ENCODE assay signal across 22 cellular contexts in the genomic region with DNA sequence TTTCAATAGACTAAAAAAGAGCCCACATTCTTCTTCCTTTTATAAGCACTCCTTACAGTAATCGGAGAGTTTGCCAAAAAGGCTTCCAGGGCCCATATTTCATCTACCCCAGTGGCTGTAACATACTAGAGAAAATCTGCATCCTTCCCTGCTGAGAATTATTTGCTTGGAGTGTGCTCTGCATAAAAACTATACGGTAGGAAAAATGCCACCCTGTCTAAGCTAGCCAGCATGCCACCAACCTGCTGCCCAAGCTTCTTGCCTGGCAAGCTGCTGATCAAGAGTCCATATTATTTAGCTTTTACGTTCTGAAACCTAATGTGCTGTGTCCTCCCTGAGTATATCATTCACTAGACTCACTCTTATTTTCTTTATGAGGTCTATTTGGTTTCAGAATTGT.
DNase-seq lines count a peak whose midpoint lies in the region; ATAC-seq and TF ChIP-seq lines count a peak whose summit lies in the region.
"Had no signal": no experiment of that assay in that cellular context is flagged by ENCODE, and none has a peak within 500 bp of the region (broad histone marks: within the 10 kb centered on the region; RNA-seq: fewer than 3 reads in every experiment).

No MANE protein-coding gene starts in this region.

- H3K27ac Mint-ChIP-seq in WTC11: peak overlapping the region; percentile 17; the same call in 1 of the 2 replicates
- H3K27ac Mint-ChIP-seq in immature natural killer cell: no peak overlapping the region
- H3K27ac Mint-ChIP-seq: B cell; CD4-positive, alpha-beta T cell; CD8-positive, alpha-beta T cell had no signal

- H3K4me3 ChIP-seq in left ventricle myocardium inferior: no peak overlapping the region
- H3K4me3 ChIP-seq: A549; BLaER1 treated with 17β-estradiol and CSF1 and Interleukin-3, amounts not matched to agents 10 nM and 100 nM had no signal

- intact Hi-C loops in left ventricle myocardium inferior (cut with micrococcal nuclease) (no loop called here), Right ventricle myocardium superior (cut with DNase I) (no loop called here)

- H3K4me3 Mint-ChIP-seq in WTC11: no peak overlapping the region
- no peak overlapping the region for H3K4me3 Mint-ChIP-seq in immature natural killer cell
- H3K4me3 Mint-ChIP-seq: B cell; CD4-positive, alpha-beta T cell; CD8-positive, alpha-beta T cell had no signal

- TF ChIP-seq CTCF in left ventricle myocardium inferior (IDR thresholded peaks at IDR 0.05; ENCODE audit: borderline replicate concordance) (no peak), WTC11 (IDR thresholded peaks at IDR 0.05) (no peak)

- no peaks in the 10 kb centered on the region for H3K9me3 ChIP-seq in left ventricle myocardium inferior (replicated peaks)
- H3K9me3 ChIP-seq: A549; BLaER1 treated with 17β-estradiol and CSF1 and Interleukin-3, amounts not matched to agents 10 nM and 100 nM; Caco-2 had no signal

- ATAC-seq in Right ventricle myocardium superior (ENCODE audit: poor library complexity) (no peak), WTC11 (no peak), HG03520 (IDR thresholded peaks at IDR 0.05; ENCODE audit: unreplicated experiment) (no peak)
- ATAC-seq: A549; CD8-positive, alpha-beta T cell had no signal

- POLR2A ChIA-PET in WTC11 (lab: Charles Lee): no interaction called here

- H3K9me3 Mint-ChIP-seq in WTC11 (no peaks in the 10 kb centered on the region), immature natural killer cell (peaks cover 2 to 14% (median 7%) of the 10 kb centered on the region in 6 donors)
- H3K9me3 Mint-ChIP-seq: CD4-positive, alpha-beta T cell; CD8-positive, alpha-beta T cell had no signal

- no peaks in the 10 kb centered on the region for H3K36me3 ChIP-seq in left ventricle myocardium inferior
- H3K36me3 ChIP-seq: BLaER1 treated with 17β-estradiol and CSF1 and Interleukin-3, amounts not matched to agents 10 nM and 100 nM had no signal

- CTCF ChIA-PET in WTC11 (lab: Charles Lee): no interaction called here

- H3K27me3 Mint-ChIP-seq in WTC11 (ENCODE audit: low read depth): no peaks in the 10 kb centered on the region
- H3K27me3 Mint-ChIP-seq in immature natural killer cell (ENCODE audit: low read depth in 3 of 3): peaks cover 0 to 4% (median 0%) of the 10 kb centered on the region in 3 donors

- H3K27me3 ChIP-seq in left ventricle myocardium inferior (ENCODE audit: low read depth): no peaks in the 10 kb centered on the region
- H3K27me3 ChIP-seq: BLaER1 treated with 17β-estradiol and CSF1 and Interleukin-3, amounts not matched to agents 10 nM and 100 nM had no signal

- DNase-seq in left ventricle myocardium inferior (no peak), Right ventricle myocardium superior (no peak), WTC11 (ENCODE audit: low spot score) (no peak), cerebellum (ENCODE audit: low spot score) (peak; percentile 31), immature natural killer cell (no peak)
- DNase-seq: AML-193; Caco-2; CD4-positive, alpha-beta T cell; CD8-positive, alpha-beta T cell; DMS 273 treated with DMSO at 0.1 percent for 48 hours; DMS153; DMS53; DMS79; DND-41; EL; GF-D8 had no signal

- H3K27ac ChIP-seq in left ventricle myocardium inferior (replicated peaks): peak overlapping the region; percentile 25
- H3K27ac ChIP-seq: 22Rv1; A549; BLaER1 treated with 17β-estradiol and CSF1 and Interleukin-3, amounts not matched to agents 10 nM and 100 nM; C4-2B had no signal

- peaks cover 13% of the 10 kb centered on the region for H3K4me1 ChIP-seq in left ventricle myocardium inferior
- H3K4me1 ChIP-seq: A549, Caco-2 had no signal

- H3K36me3 Mint-ChIP-seq in WTC11 (no peaks in the 10 kb centered on the region), immature natural killer cell (no peaks in the 10 kb centered on the region)
- H3K36me3 Mint-ChIP-seq: CD8-positive, alpha-beta T cell had no signal

- H3K4me1 Mint-ChIP-seq in WTC11: peaks cover 15% of the 10 kb centered on the region
- no peaks in the 10 kb centered on the region for H3K4me1 Mint-ChIP-seq in immature natural killer cell
- H3K4me1 Mint-ChIP-seq: B cell had no signal

TF ChIP-seq in WTC11, 78 proteins besides CTCF, POLR2A, EP300 and RAD21 (continues in another document):
- no peak for TF ChIP-seq NR3C1 (CRISPR knock-in tag; conservative IDR thresholded peaks at IDR 0.05; ENCODE audit: low read depth)
- no peak for TF ChIP-seq ZNF232 (CRISPR knock-in tag; IDR thresholded peaks at IDR 0.05)
- no peak for TF ChIP-seq ZNF532 (CRISPR knock-in tag; IDR thresholded peaks at IDR 0.05; ENCODE audit: borderline replicate concordance)
- TF ChIP-seq FOXK1 (CRISPR knock-in tag; IDR thresholded peaks at IDR 0.05): no peak
- no peak for TF ChIP-seq ARID4B (CRISPR knock-in tag; IDR thresholded peaks at IDR 0.05; ENCODE audit: borderline replicate concordance)
- no peak for TF ChIP-seq ZNF138 (CRISPR knock-in tag; conservative IDR thresholded peaks at IDR 0.05)
- no peak for TF ChIP-seq HMGXB4 (CRISPR knock-in tag; IDR thresholded peaks at IDR 0.05)
- TF ChIP-seq ZNF317 (CRISPR knock-in tag; IDR thresholded peaks at IDR 0.05; ENCODE audit: borderline replicate concordance, low read depth): no peak
